Comparison of ENCODE assay signal across 16 cellular contexts in genomic region chr3:15660055-15660940, GRCh38. TPM values are rescaled to one million over a fixed set of nuclear protein-coding genes. Genes with fewer than 3 reads are reported as not detected.
DNase-seq lines count a peak whose midpoint lies in the region; ATAC-seq, FAIRE-seq and TF ChIP-seq lines count a peak whose summit lies in the region.
"Had no signal": no experiment of that assay in that cellular context is flagged by ENCODE, and none has a peak within 500 bp of the region (broad histone marks: within the 10 kb centered on the region; RNA-seq: fewer than 3 reads in every experiment).

No MANE protein-coding gene starts in this region.

- no peaks in the 10 kb centered on the region for H3K27me3 Mint-ChIP-seq in progenitor cell of endocrine pancreas

- no peak overlapping the region for H3K4me3 Mint-ChIP-seq in progenitor cell of endocrine pancreas (ENCODE audit: low read depth)
- H3K4me3 Mint-ChIP-seq: GM23338 had no signal

- no peak for ATAC-seq in GM19463 (IDR thresholded peaks at IDR 0.05; ENCODE audit: unreplicated experiment)
- ATAC-seq: GM23338, HCT116 had no signal

- FAIRE-seq in GM12892 (lab: Jason Lieb, UNC): peak; percentile 5
- FAIRE-seq: G401.6 had no signal

- TF ChIP-seq CTCF in SK-N-SH (IDR thresholded peaks at IDR 0.05) (no peak), progenitor cell of endocrine pancreas (IDR thresholded peaks at IDR 0.05; ENCODE audit: unreplicated experiment) (no peak)

- CTCF ChIA-PET in SK-N-SH (lab: Yijun Ruan, JAX): interaction anchor here (1.4 kb wide), 1 partner anchor 30 kb away, joined by 3 read pairs; no protein-coding TSS in a partner anchor

- DNase-seq in GM12892 (ENCODE audit: insufficient read length) (no peak), SK-N-SH (no peak), cerebellum (ENCODE audit: low spot score) (peak; percentile 56), progenitor cell of endocrine pancreas (ENCODE audit: low spot score, unreplicated experiment) (no peak), NCI-H1694 (lab: John Stamatoyannopoulos, UW) (no peak), posterior vena cava (ENCODE audit: low spot score) (no peak)
- DNase-seq: ACHN, MV-4-11, NCI-H187, NCI-H345, NCI-H524 treated with DMSO at 0.1 percent for 48 hours had no signal

- no peaks in the 10 kb centered on the region for H3K79me2 ChIP-seq in SK-N-SH (ENCODE audit: insufficient read depth)

- H3K9me2 ChIP-seq in SK-N-SH: no peaks in the 10 kb centered on the region

- peak overlapping the region; percentile 8 for H3K27ac Mint-ChIP-seq in progenitor cell of endocrine pancreas
- H3K27ac Mint-ChIP-seq: GM23338 had no signal

- peaks cover 39% of the 10 kb centered on the region for H3F3A ChIP-seq in SK-N-SH (replicated peaks; ENCODE audit: insufficient read depth)

- no peaks in the 10 kb centered on the region for H3K4me1 ChIP-seq in SK-N-SH (ENCODE audit: control insufficient read depth in 1 of 2, insufficient read depth in 2 of 2, low read depth in 1 of 2, low read length in 1 of 2)

- H3K4me2 ChIP-seq in SK-N-SH: no peak overlapping the region
- H3K4me2 ChIP-seq: GM23338 had no signal

- H3K4me1 Mint-ChIP-seq in progenitor cell of endocrine pancreas (ENCODE audit: low read depth): no peaks in the 10 kb centered on the region
- H3K4me1 Mint-ChIP-seq: GM23338 had no signal

- H3K36me3 ChIP-seq in SK-N-SH (replicated peaks in 1 of 2; ENCODE audit: control insufficient read depth in 1 of 2, insufficient read depth in 2 of 2, low read length in 1 of 2): peaks cover 0 to 6% of the 10 kb centered on the region in 2 experiments
- H3K36me3 ChIP-seq: SJCRH30 had no signal

- no peak overlapping the region for H3K9ac ChIP-seq in SK-N-SH

- POLR2A ChIA-PET in SK-N-SH (lab: Yijun Ruan, JAX): no interaction called here

- H2AFZ ChIP-seq in SK-N-SH (ENCODE audit: low read depth): no peak overlapping the region
- H2AFZ ChIP-seq: GM23338 had no signal

- no peak for TF ChIP-seq POLR2A in GM12892 (IDR thresholded peaks at IDR 0.05; ENCODE audit: low read depth, low read length)

- no peaks in the 10 kb centered on the region; the same call in 1 of the 2 replicates for H3K9me3 ChIP-seq in SK-N-SH
- H3K9me3 ChIP-seq: SJCRH30 had no signal

- H3K36me3 Mint-ChIP-seq in progenitor cell of endocrine pancreas (ENCODE audit: insufficient read depth): peaks cover 13% of the 10 kb centered on the region

- no peaks in the 10 kb centered on the region for H4K20me1 ChIP-seq in SK-N-SH (ENCODE audit: insufficient read depth)

- no peaks in the 10 kb centered on the region for H3K27me3 ChIP-seq in SK-N-SH (ENCODE audit: insufficient read depth)
- H3K27me3 ChIP-seq: SJCRH30 had no signal

- intact Hi-C loops in posterior vena cava (cut with DNase I): no loop called here

- TF ChIP-seq EP300 in SK-N-SH (IDR thresholded peaks at IDR 0.05; ENCODE audit: borderline replicate concordance in 1 of 2, low read depth in 1 of 2, low read length in 1 of 2): no peak

- peak overlapping the region in 1 of 2 experiments; percentile 31; a peak in 1 of 4 replicates for H3K27ac ChIP-seq in SK-N-SH (ENCODE audit: low read depth in 2 of 2, low read length in 1 of 2)
- H3K27ac ChIP-seq: SJCRH30 had no signal

- no peak for TF ChIP-seq RAD21 in SK-N-SH (IDR thresholded peaks at IDR 0.05; ENCODE audit: low read length)

- H3K9me3 Mint-ChIP-seq in progenitor cell of endocrine pancreas (ENCODE audit: low read depth): peaks cover 35% of the 10 kb centered on the region

- WGBS in SK-N-SH (ENCODE audit: low lambda C conversion rate): 72% methylated on average over 7 of the region's 7 CpGs

- H3K4me3 ChIP-seq in SK-N-SH (ENCODE audit: low read depth in 2 of 2, low read length in 1 of 2): no peak overlapping the region
- H3K4me3 ChIP-seq: GM23338, SJCRH30 had no signal

TF ChIP-seq in SK-N-SH, 30 proteins besides CTCF, POLR2A, EP300 and RAD21:
- TF ChIP-seq RCOR1 (IDR thresholded peaks at IDR 0.05; ENCODE audit: low read length) (no peak), TCF12 (IDR thresholded peaks at IDR 0.05) (peak; percentile 29; the same call in 1 of the 2 replicates)

RNA-seq across cellular contexts. Expression of gene BTD, which starts 58.8 kb away (rescaled TPM):
- polyA plus RNA-seq in GM12892 (2012; ENCODE audit: missing spikeins): 2.7 TPM
- polyA plus RNA-seq in SK-N-SH (2012; rRNA removed): 23.6 and 32.5 TPM in 2 replicates
- polyA plus RNA-seq in SK-N-SH (2012; cell fraction: cytosol; rRNA removed): 19.0 and 24.4 TPM in 2 replicates
- polyA plus RNA-seq in SK-N-SH (2012; cell fraction: nucleus; rRNA removed): 20.3 and 28.3 TPM in 2 replicates
- total RNA-seq in cerebellum (19.3 TPM), progenitor cell of endocrine pancreas (26.9 and 28.9 TPM in 2 replicates), posterior vena cava (10 to 100 TPM; 13.3 to 18.1 TPM)

RNA-seq across cellular contexts. Expression of gene HACL1, which starts 58.9 kb away (rescaled TPM):
- 15.6 TPM for polyA plus RNA-seq in GM12892 (2012; ENCODE audit: missing spikeins)
- polyA plus RNA-seq in SK-N-SH (2012; rRNA removed): 15.1 and 23.0 TPM in 2 replicates
- 16.9 and 17.0 TPM in 2 replicates for polyA plus RNA-seq in SK-N-SH (2012; cell fraction: cytosol; rRNA removed)
- polyA plus RNA-seq in SK-N-SH (2012; cell fraction: nucleus; rRNA removed): 25.0 and 29.8 TPM in 2 replicates
- total RNA-seq in cerebellum: 32.2 TPM
- 24.4 and 25.9 TPM in 2 replicates for total RNA-seq in progenitor cell of endocrine pancreas
- 10 to 100 TPM; 18.5 to 21.2 TPM for total RNA-seq in posterior vena cava
